ENCODE assay signal across 8 cellular contexts in the genomic region with DNA sequence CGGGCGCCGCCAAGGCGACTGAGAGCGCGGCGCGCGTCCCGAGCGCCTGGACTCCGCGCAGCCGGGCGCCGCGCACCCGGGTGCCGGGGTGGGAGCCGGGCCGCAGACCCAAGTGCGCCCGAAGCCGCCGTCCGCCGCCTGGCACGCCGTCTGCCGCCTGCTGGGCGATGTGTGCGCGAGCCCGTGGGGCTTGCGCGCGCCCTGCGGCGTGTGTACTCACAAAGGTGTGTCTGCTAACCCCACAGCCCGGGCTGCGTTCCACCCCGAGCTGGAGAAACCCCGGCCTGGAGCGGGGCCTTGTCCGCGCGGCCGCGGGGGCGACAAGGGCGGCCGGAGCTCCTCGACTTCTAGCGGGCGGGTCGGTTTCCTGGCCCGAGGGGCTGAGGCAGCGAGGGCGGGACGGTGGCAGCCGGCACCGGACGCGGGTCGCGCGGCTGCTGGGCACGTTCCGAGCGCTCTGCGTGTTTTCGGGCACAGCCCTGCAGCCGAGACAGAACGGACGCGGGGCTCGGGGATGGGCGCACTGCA. TPM values are rescaled to one million over a fixed set of nuclear protein-coding genes. Genes with fewer than 3 reads are reported as not detected.
A peak's percentile ranks its signal among the peaks of the same experiment; 100 is the strongest.
DNase-seq lines count a peak whose midpoint lies in the region; ATAC-seq, FAIRE-seq and TF ChIP-seq lines count a peak whose summit lies in the region.

No MANE protein-coding gene starts in this region.

- ATAC-seq in HG03378 (IDR thresholded peaks at IDR 0.05; ENCODE audit: unreplicated experiment): peak; percentile 25
- peak; percentile 45 for ATAC-seq in naive thymus-derived CD4-positive, alpha-beta T cell

- TF ChIP-seq POLR2A in suprapubic skin (IDR thresholded peaks at IDR 0.05): no peak

- CTCF ChIA-PET in naive thymus-derived CD4-positive, alpha-beta T cell (lab: Charles Lee): interaction anchor here (0.7 to 1.3 kb wide), 2 partner anchors 10 to 64 kb away, joined by 3 read pairs; no protein-coding TSS in a partner anchor

- H3K27me3 Mint-ChIP-seq in naive thymus-derived CD4-positive, alpha-beta T cell: peaks cover 15 to 53% (median 19%) of the 10 kb centered on the region in 5 donors

- 0% methylated on average over 1 of the region's 78 CpGs for WGBS in suprapubic skin

- TF ChIP-seq EP300 in suprapubic skin (IDR thresholded peaks at IDR 0.05): no peak

- H3K4me1 Mint-ChIP-seq in naive thymus-derived CD4-positive, alpha-beta T cell: peaks cover 22 to 44% (median 31%) of the 10 kb centered on the region in 7 donors

- peaks cover 0 to 6% (median 0%) of the 10 kb centered on the region in 5 donors for H3K36me3 Mint-ChIP-seq in naive thymus-derived CD4-positive, alpha-beta T cell

- H3K4me1 ChIP-seq in naive thymus-derived CD4-positive, alpha-beta T cell (ENCODE audit: control insufficient read depth in 2 of 2, insufficient read depth in 2 of 2, low read length in 2 of 2): peaks cover 15 to 29% of the 10 kb centered on the region in 2 donors
- peaks cover 47% of the 10 kb centered on the region for H3K4me1 ChIP-seq in suprapubic skin

- no peaks in the 10 kb centered on the region for H3K27me3 ChIP-seq in naive thymus-derived CD4-positive, alpha-beta T cell (ENCODE audit: control insufficient read depth in 2 of 2, insufficient read depth in 2 of 2, low read length in 2 of 2)
- no peaks in the 10 kb centered on the region for H3K27me3 ChIP-seq in suprapubic skin

- H3K27ac ChIP-seq in C4-2B (peak overlapping the region; percentile 53), suprapubic skin (peak overlapping the region; percentile 83)
- H3K27ac ChIP-seq in naive thymus-derived CD4-positive, alpha-beta T cell (ENCODE audit: low read depth, low read length): peak overlapping the region; percentile 91

- DNase-seq in GM19239 (ENCODE audit: insufficient read length, low spot score) (peak; percentile 27), OCI-M1 (lab: John Stamatoyannopoulos, UW) (peak; percentile 75), fibroblast of mammary gland (ENCODE audit: low read depth) (peak; percentile 70), suprapubic skin (ENCODE audit: low spot score in 2 of 2) (peak in 1 of 2 donors; percentile 80)
- peak; percentile 67 for DNase-seq in activated T-helper 9 cell treated with anti-CD3 and anti-CD28 coated beads, Interleukin-2, amount 50 U/mL, for 16 hours (ENCODE audit: low read depth)
- peak; percentile 69 to 81 (median 80) for DNase-seq in naive thymus-derived CD4-positive, alpha-beta T cell

- POLR2A ChIA-PET in naive thymus-derived CD4-positive, alpha-beta T cell (lab: Charles Lee): interaction anchor here (0.6 to 3.2 kb wide), 13 partner anchors 9 to 386 kb away, joined by 3 to 27 read pairs (median 5); a partner anchor contains a TSS

- peaks cover 0 to 11% (median 0%) of the 10 kb centered on the region in 3 experiments for H3K36me3 ChIP-seq in naive thymus-derived CD4-positive, alpha-beta T cell (ENCODE audit: control insufficient read depth in 2 of 3, insufficient read depth in 3 of 3, low read length in 3 of 3)
- no peaks in the 10 kb centered on the region for H3K36me3 ChIP-seq in suprapubic skin

- peaks cover 0 to 3% (median 0%) of the 10 kb centered on the region in 11 donors for H3K9me3 Mint-ChIP-seq in naive thymus-derived CD4-positive, alpha-beta T cell

- no peaks in the 10 kb centered on the region for H3K9me3 ChIP-seq in naive thymus-derived CD4-positive, alpha-beta T cell (ENCODE audit: control insufficient read depth in 2 of 3, low read length in 3 of 3)
- H3K9me3 ChIP-seq in suprapubic skin: no peaks in the 10 kb centered on the region

- FAIRE-seq in GM19239 (lab: Jason Lieb, UNC): peak; percentile 26

- peak overlapping the region; percentile 87 to 98 (median 94) for H3K4me3 Mint-ChIP-seq in naive thymus-derived CD4-positive, alpha-beta T cell

- peak overlapping the region; percentile 76 for H3K4me3 ChIP-seq in fibroblast of mammary gland (ENCODE audit: control insufficient read depth, low read depth, low read length)
- H3K4me3 ChIP-seq in naive thymus-derived CD4-positive, alpha-beta T cell (ENCODE audit: low read length): peak overlapping the region; percentile 86
- H3K4me3 ChIP-seq in suprapubic skin: peak overlapping the region; percentile 87

- TF ChIP-seq CTCF in C4-2B (conservative IDR thresholded peaks at IDR 0.05) (peak; percentile 65), fibroblast of mammary gland (conservative IDR thresholded peaks at IDR 0.05; ENCODE audit: control insufficient read depth, insufficient read depth, low read depth, low read length) (peak; percentile 20), suprapubic skin (IDR thresholded peaks at IDR 0.05) (peak in 1 of 2 donors; percentile 43)

- peak overlapping the region in 5 of 9 donors; percentile 43 to 98 (median 79) for H3K27ac Mint-ChIP-seq in naive thymus-derived CD4-positive, alpha-beta T cell

- intact Hi-C loops in naive thymus-derived CD4-positive, alpha-beta T cell (cut with micrococcal nuclease): loop anchor here (1.0 to 5.0 kb wide), 12 partner anchors 12 to 976 kb away; a partner anchor contains a TSS

RNA-seq across cellular contexts. Expression of a gene that starts 1.1 kb away (rescaled TPM):
- total RNA-seq in naive thymus-derived CD4-positive, alpha-beta T cell: 10 to 100 TPM in 3 of 5 experiments, 1 to 10 TPM in 2; 4.2 to 18.5 (median 11.5) TPM
- polyA plus RNA-seq in naive thymus-derived CD4-positive, alpha-beta T cell: under 1 TPM; 0.29 to 0.48 TPM
- total RNA-seq in suprapubic skin: 10 to 100 TPM in 1 of 4 donors, 1 to 10 TPM in 3; 7.3 to 12.2 (median 8.2) TPM
